In the genomic region with DNA sequence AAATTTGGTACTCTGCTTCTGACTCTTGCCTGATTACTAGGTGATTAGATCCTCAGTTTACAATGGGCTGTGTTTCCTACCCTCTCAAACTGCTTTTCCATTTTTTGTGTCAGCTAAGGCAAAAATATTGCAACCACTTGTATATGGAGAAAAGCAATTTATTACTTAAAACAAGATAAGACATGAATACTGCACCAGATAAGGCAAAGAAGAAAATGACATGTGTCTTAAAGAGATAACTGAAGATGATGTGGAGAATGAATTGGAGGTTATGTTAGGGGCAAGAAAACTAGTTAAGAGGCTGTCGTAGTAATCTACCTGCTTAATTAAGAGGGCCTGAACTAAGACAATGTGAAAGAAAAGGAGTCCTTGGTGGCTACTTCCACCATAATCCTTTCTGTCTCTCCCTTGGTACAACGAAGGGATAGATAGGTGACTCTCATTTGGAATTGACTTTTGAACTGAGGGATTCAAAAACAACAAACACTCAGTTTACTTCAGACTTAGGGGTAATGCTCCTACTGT, we compare ENCODE assay signal across 25 cellular contexts.
"Had no signal": no experiment of that assay in that cellular context is flagged by ENCODE, and none has a peak within 500 bp of the region (broad histone marks: within the 10 kb centered on the region; RNA-seq: fewer than 3 reads in every experiment).

No MANE protein-coding gene starts in this region.

- H3K9me3 ChIP-seq: esophagus squamous epithelium, gastrocnemius medialis, heart left ventricle, left lung, lower lobe of right lung, mucosa of descending colon had no signal

- H3K4me1 ChIP-seq: left lung had no signal

- FAIRE-seq: colon, endothelial cell of umbilical vein, kidney had no signal

- H3K36me3 ChIP-seq: esophagus squamous epithelium, gastrocnemius medialis, heart left ventricle, left lung, lower lobe of right lung had no signal

- ATAC-seq: esophagus mucosa, gastrocnemius medialis, heart left ventricle, left cardiac atrium, left lung, left ventricle myocardium superior, lower lobe of right lung, mucosa of descending colon had no signal

- H3K4me3 ChIP-seq: coronary artery, dorsolateral prefrontal cortex, esophagus squamous epithelium, gastrocnemius medialis, heart left ventricle, hepatocyte, left lung, lower lobe of right lung, mucosa of descending colon had no signal

- H3K27me3 ChIP-seq: dorsolateral prefrontal cortex, esophagus squamous epithelium, gastrocnemius medialis, heart left ventricle, hepatocyte, left lung had no signal

- DNase-seq: dermis blood vessel endothelial cell; dorsolateral prefrontal cortex; effector CD4-positive, alpha-beta T cell; effector memory CD4-positive, alpha-beta T cell; esophagus squamous epithelium; foreskin fibroblast; foreskin melanocyte; gastrocnemius medialis; heart left ventricle; hypothalamus; immature natural killer cell; islet precursor cell; kidney; left cardiac atrium; left lung; left ventricle myocardium superior; lower lobe of right lung; mesenchymal stem cell; mucosa of descending colon; naive B cell had no signal

- H3K27ac ChIP-seq: coronary artery, dorsolateral prefrontal cortex, esophagus squamous epithelium, gastrocnemius medialis, heart left ventricle, hepatocyte, left lung, lower lobe of right lung had no signal

- H2AFZ ChIP-seq: hepatocyte had no signal

- H3K4me2 ChIP-seq: hepatocyte had no signal
